In the genomic region with DNA sequence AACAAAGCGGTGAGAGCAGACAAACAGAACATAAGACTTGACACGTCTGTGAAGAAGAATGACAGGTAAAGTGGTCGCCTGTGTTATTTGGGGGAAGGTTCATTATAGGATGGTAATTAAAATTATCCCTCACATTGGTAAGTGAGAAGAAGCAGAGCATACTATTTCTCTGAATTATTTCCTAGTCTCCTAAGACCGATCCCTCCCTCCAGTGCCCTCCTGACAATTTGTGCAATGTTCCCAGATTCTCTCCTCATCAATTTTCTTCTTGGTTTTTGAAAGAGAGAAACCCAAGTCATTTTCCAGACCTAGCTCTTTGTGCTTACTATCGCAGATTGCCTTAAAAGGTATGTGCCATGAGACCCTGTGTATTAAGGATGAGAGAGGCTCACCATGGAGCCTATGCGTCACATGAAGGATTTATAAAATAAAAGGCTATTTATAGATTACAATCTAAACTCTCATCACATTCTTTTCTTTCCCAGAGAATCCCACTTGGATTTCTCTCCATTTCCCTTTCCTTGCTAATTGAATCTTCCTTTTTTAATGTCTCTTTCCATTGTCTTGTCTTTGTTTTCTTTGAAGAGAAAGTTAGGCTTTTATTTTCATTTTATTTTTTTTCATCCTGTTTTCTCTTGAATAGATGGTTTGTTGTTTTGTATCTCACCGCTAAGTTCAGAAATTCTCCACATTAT, we compare ENCODE assay signal across 1 cellular context.
TF ChIP-seq lines count a peak whose summit lies in the region.

No MANE protein-coding gene starts in this region.

TF ChIP-seq in SK-N-SH, 30 proteins besides CTCF, POLR2A, EP300 and RAD21 (continued from another document):
- TF ChIP-seq MXI1 (IDR thresholded peaks at IDR 0.05; ENCODE audit: low read depth, low read length): no peak
- TF ChIP-seq TEAD4 (IDR thresholded peaks at IDR 0.05; ENCODE audit: borderline replicate concordance, insufficient read depth): no peak
TF ChIP-seq in SK-N-SH: peak in this region for 0.
